8 cellular contexts compared by ENCODE assay signal in the genomic region with DNA sequence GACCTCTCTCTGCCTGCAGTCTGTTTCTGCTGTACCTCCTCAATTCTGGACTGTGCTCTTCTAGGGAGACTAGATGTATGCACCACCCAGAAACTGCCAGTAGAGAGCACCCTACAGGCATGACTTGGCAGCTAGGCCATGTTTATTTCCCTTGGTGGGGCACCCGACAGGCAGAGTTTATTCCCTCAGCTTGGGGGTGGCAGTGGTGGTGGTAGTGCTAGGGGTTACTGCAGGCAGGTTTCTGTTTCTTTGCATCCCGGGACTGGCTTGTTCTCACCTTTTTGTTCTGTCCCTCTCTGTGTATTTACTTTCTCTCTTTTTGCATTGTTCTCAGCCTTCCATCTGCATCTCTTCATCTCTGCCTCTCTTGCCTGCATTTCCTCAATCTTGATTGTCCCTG. TPM values are rescaled to one million over a fixed set of nuclear protein-coding genes. Genes with fewer than 3 reads are reported as not detected.
A peak's percentile ranks its signal among the peaks of the same experiment; 100 is the strongest.
DNase-seq lines count a peak whose midpoint lies in the region; ATAC-seq and TF ChIP-seq lines count a peak whose summit lies in the region.

No MANE protein-coding gene starts in this region.

- H3K9me3 ChIP-seq in RWPE2 (ENCODE audit: severe bottlenecking) (no peaks in the 10 kb centered on the region), neuronal stem cell (replicated peaks in 1 of 2; ENCODE audit: control insufficient read depth in 2 of 2, insufficient read depth in 1 of 2, low read depth in 1 of 2, low read length in 2 of 2) (no peaks in the 10 kb centered on the region), vagina (no peaks in the 10 kb centered on the region)

- peaks cover 2% of the 10 kb centered on the region for H3K4me1 ChIP-seq in RWPE2 (ENCODE audit: insufficient read depth, poor library complexity, severe bottlenecking)
- no peaks in the 10 kb centered on the region for H3K4me1 ChIP-seq in foreskin keratinocyte
- H3K4me1 ChIP-seq in neuronal stem cell (ENCODE audit: control insufficient read depth in 2 of 2, insufficient read depth in 1 of 2, low read depth in 1 of 2, low read length in 2 of 2), result peaks cover 5 to 9% of the 10 kb centered on the region in 2 donors
- peaks cover 15% of the 10 kb centered on the region for H3K4me1 ChIP-seq in vagina

- H3K27ac ChIP-seq in HL-60 (replicated peaks) (no peak overlapping the region), RWPE2 (ENCODE audit: poor library complexity, severe bottlenecking) (no peak overlapping the region), foreskin keratinocyte (no peak overlapping the region), neuronal stem cell (replicated peaks; ENCODE audit: low read length) (no peak overlapping the region), vagina (no peak overlapping the region)

- H3K14ac ChIP-seq in neuronal stem cell (ENCODE audit: low read length), result no peak overlapping the region

- H3K27me3 ChIP-seq in HL-60 (ENCODE audit: insufficient read depth, poor library complexity, severe bottlenecking) (no peaks in the 10 kb centered on the region), RWPE2 (ENCODE audit: insufficient read depth, poor library complexity, severe bottlenecking) (no peaks in the 10 kb centered on the region), foreskin keratinocyte (no peaks in the 10 kb centered on the region), neuronal stem cell (ENCODE audit: control insufficient read depth in 3 of 3, insufficient read depth in 3 of 3, low read depth in 1 of 3, low read length in 3 of 3) (no peaks in the 10 kb centered on the region), vagina (no peaks in the 10 kb centered on the region)

- H3K9ac ChIP-seq in neuronal stem cell (ENCODE audit: low read depth, low read length, poor library complexity), result peak overlapping the region; percentile 75

- no peak overlapping the region for H2BK120ac ChIP-seq in neuronal stem cell (ENCODE audit: low read depth, low read length)

- H3K18ac ChIP-seq in neuronal stem cell (ENCODE audit: low read length), result peak overlapping the region; percentile 24

- peaks cover 66% of the 10 kb centered on the region for H3K36me3 ChIP-seq in RWPE2 (ENCODE audit: low read depth)
- H3K36me3 ChIP-seq in neuronal stem cell (replicated peaks in 1 of 2; ENCODE audit: control insufficient read depth in 2 of 2, insufficient read depth in 2 of 2, low read length in 2 of 2), result peaks cover 8 to 70% of the 10 kb centered on the region in 2 donors
- H3K36me3 ChIP-seq in vagina, result peaks cover 0 to 16% of the 10 kb centered on the region in 2 donors

- ATAC-seq in RWPE2 (ENCODE audit: low read depth), result peak; percentile 58; the same call in 2 of the 3 replicates
- peak; percentile 77 for ATAC-seq in foreskin keratinocyte
- ATAC-seq in GM18873 (IDR thresholded peaks at IDR 0.05; ENCODE audit: low FRiP score, unreplicated experiment), result no peak

- peak overlapping the region; percentile 65 for H2AFZ ChIP-seq in neuronal stem cell (ENCODE audit: low read length)

- no peak overlapping the region for H4K91ac ChIP-seq in neuronal stem cell (ENCODE audit: low read depth, low read length, poor library complexity)

- H2AK5ac ChIP-seq in neuronal stem cell (ENCODE audit: low read depth, low read length), result no peak overlapping the region

- intact Hi-C loops in vagina (cut with DNase I), result no loop called here

- TF ChIP-seq CTCF in HL-60 (IDR thresholded peaks at IDR 0.05; ENCODE audit: insufficient read depth, low read length), result peak; percentile 73
- peak; percentile 52 for TF ChIP-seq CTCF in RWPE2 (IDR thresholded peaks at IDR 0.05; ENCODE audit: poor library complexity, severe bottlenecking)
- TF ChIP-seq CTCF in foreskin keratinocyte (conservative IDR thresholded peaks at IDR 0.05), result peak; percentile 73
- peak in 2 of 3 experiments; percentile 14 to 51 for TF ChIP-seq CTCF in vagina (IDR thresholded peaks at IDR 0.05)

- H2BK12ac ChIP-seq in neuronal stem cell (ENCODE audit: low read length), result no peak overlapping the region

- H3K79me1 ChIP-seq in neuronal stem cell (ENCODE audit: low read depth, low read length), result no peaks in the 10 kb centered on the region

- no peak overlapping the region for H3K4me3 ChIP-seq in HL-60 (replicated peaks; ENCODE audit: insufficient read depth, low read length)
- H3K4me3 ChIP-seq in RWPE2 (ENCODE audit: severe bottlenecking), result no peak overlapping the region
- no peak overlapping the region for H3K4me3 ChIP-seq in neuronal stem cell (ENCODE audit: low read length in 2 of 2)
- H3K4me3 ChIP-seq in vagina, result no peak overlapping the region

- no peak overlapping the region for H2BK15ac ChIP-seq in neuronal stem cell (ENCODE audit: low read length)

- TF ChIP-seq POLR2A in vagina (IDR thresholded peaks at IDR 0.05), result no peak

- no peak overlapping the region for H3K4me2 ChIP-seq in neuronal stem cell (ENCODE audit: insufficient read depth, low read length, poor library complexity, severe bottlenecking)

- peak; percentile 28 for DNase-seq in GM04504 (ENCODE audit: low read depth)
- DNase-seq in HL-60 (ENCODE audit: low read depth in 1 of 2, low spot score in 1 of 2), result peak; percentile 35 to 70
- no peak for DNase-seq in RWPE2 (ENCODE audit: low spot score)
- DNase-seq in activated naive CD4-positive, alpha-beta T cell treated with Interleukin-2 at 50 U/mL for 16 hours, result peak; percentile 53
- peak in 1 of 2 donors; percentile 39 for DNase-seq in foreskin keratinocyte
- DNase-seq in neuronal stem cell (ENCODE audit: low spot score), result peak; percentile 27
- DNase-seq in vagina (ENCODE audit: extremely low spot score in 2 of 2), result no peak

- no peak overlapping the region for H2BK5ac ChIP-seq in neuronal stem cell (ENCODE audit: low read length)

- H3K4ac ChIP-seq in neuronal stem cell (ENCODE audit: low read length), result no peak overlapping the region

- no CpG with 5 or more reads among the region's 2 CpGs for WGBS in neuronal stem cell (ENCODE audit: extremely low coverage in 2 of 2, insufficient read length in 2 of 2, insufficient replicate concordance in 1 of 2), 2 donors

- no peak overlapping the region for H4K8ac ChIP-seq in neuronal stem cell (ENCODE audit: low read depth, low read length)

- peak overlapping the region; percentile 26 for H3K23ac ChIP-seq in neuronal stem cell (ENCODE audit: low read depth, low read length, poor library complexity)

RNA-seq across cellular contexts. Expression of gene PRPF40B, which starts 13.6 kb away (rescaled TPM):
- 26.6 TPM in 2 replicates for total RNA-seq in foreskin keratinocyte
- polyA plus RNA-seq in foreskin keratinocyte, result 20.3 and 20.6 TPM in 2 replicates
- 20.1 TPM for polyA plus RNA-seq in neuronal stem cell (2013, experiment 1 of 2)
- polyA plus RNA-seq in neuronal stem cell (2013, experiment 2 of 2), result 20.2 TPM
- total RNA-seq in vagina, result 22.1 TPM

RNA-seq across cellular contexts. Expression of gene FAM186B, which starts 31.5 kb away (rescaled TPM):
- total RNA-seq in foreskin keratinocyte, result 0.32 and 0.37 TPM in 2 replicates
- polyA plus RNA-seq in foreskin keratinocyte, result 0.09 and 0.24 TPM in 2 replicates
- polyA plus RNA-seq in neuronal stem cell (2013, experiment 1 of 2), result 0.18 TPM
- 0.14 TPM for polyA plus RNA-seq in neuronal stem cell (2013, experiment 2 of 2)
- total RNA-seq in vagina, result not detected

Comparison
In these comparisons a context has a peak if more than half of its experiments do, and no peak if none do; other contexts are left out.
1. DNase-seq: peak in GM04504 (single experiment), HL-60 (2 of 2), activated naive CD4-positive, alpha-beta T cell treated with Interleukin-2 at 50 U/mL for 16 hours (single experiment) and neuronal stem cell (single experiment); none in RWPE2 (single experiment) and vagina (0 of 2).
2. Peak in every context shown above with its lines, with median percentiles within 50 percentile points of each other: CTCF ChIP-seq.